1 cellular context compared by ENCODE assay signal in the genomic region with DNA sequence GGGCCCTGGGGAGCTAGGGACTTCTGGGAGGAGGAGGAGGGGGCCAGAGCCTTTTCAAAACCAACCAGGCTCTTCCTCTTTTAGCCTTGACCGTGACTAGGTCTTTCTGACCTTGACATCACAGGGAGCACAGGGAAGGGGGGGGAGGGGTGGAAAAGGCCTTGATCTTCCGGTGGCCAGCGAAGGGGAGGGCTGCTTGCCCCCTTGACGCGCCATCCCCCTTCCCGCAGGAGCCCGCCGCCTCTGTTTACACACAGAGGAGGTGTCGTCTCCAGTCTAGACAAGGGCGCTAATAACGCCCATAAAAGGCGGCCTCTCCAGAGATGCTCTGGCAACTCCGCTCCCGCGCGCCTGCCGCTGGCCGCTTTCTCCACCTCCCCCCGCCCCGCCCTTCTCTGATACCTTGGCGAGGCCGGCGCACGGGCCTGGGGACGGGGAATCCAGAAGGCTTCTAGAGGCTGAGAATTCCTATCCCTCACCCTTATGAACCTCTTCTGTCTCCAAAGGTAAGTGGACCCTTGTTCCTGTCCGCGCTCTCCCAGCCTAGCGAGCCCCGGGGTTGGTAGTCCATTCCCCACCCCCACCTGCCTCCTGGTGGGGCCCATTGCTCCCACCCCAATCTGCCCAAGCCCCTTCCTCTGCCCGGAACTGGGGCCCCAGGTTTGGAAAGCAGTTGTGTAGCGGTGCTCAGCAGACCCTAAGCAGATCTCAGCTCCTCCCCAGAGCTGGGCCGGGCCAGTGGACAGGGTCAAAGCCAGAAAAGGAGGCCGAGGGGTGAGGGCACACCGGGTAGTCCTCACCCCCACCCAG.
A peak's percentile ranks its signal among the peaks of the same experiment; 100 is the strongest.
TF ChIP-seq lines count a peak whose summit lies in the region.

No MANE protein-coding gene starts in this region.

TF ChIP-seq in HepG2, 621 proteins besides CTCF, POLR2A, EP300 and RAD21 (continues in another document):
- TF ChIP-seq, protein P1, sequence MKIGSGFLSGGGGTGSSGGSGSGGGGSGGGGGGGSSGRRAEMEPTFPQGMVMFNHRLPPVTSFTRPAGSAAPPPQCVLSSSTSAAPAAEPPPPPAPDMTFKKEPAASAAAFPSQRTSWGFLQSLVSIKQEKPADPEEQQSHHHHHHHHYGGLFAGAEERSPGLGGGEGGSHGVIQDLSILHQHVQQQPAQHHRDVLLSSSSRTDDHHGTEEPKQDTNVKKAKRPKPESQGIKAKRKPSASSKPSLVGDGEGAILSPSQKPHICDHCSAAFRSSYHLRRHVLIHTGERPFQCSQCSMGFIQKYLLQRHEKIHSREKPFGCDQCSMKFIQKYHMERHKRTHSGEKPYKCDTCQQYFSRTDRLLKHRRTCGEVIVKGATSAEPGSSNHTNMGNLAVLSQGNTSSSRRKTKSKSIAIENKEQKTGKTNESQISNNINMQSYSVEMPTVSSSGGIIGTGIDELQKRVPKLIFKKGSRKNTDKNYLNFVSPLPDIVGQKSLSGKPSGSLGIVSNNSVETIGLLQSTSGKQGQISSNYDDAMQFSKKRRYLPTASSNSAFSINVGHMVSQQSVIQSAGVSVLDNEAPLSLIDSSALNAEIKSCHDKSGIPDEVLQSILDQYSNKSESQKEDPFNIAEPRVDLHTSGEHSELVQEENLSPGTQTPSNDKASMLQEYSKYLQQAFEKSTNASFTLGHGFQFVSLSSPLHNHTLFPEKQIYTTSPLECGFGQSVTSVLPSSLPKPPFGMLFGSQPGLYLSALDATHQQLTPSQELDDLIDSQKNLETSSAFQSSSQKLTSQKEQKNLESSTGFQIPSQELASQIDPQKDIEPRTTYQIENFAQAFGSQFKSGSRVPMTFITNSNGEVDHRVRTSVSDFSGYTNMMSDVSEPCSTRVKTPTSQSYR (CRISPR knock-in tag; IDR thresholded peaks at IDR 0.05; ENCODE audit: borderline replicate concordance) = peak; percentile 82; the same call in 1 of the 2 replicates
- TF ChIP-seq, protein P2, sequence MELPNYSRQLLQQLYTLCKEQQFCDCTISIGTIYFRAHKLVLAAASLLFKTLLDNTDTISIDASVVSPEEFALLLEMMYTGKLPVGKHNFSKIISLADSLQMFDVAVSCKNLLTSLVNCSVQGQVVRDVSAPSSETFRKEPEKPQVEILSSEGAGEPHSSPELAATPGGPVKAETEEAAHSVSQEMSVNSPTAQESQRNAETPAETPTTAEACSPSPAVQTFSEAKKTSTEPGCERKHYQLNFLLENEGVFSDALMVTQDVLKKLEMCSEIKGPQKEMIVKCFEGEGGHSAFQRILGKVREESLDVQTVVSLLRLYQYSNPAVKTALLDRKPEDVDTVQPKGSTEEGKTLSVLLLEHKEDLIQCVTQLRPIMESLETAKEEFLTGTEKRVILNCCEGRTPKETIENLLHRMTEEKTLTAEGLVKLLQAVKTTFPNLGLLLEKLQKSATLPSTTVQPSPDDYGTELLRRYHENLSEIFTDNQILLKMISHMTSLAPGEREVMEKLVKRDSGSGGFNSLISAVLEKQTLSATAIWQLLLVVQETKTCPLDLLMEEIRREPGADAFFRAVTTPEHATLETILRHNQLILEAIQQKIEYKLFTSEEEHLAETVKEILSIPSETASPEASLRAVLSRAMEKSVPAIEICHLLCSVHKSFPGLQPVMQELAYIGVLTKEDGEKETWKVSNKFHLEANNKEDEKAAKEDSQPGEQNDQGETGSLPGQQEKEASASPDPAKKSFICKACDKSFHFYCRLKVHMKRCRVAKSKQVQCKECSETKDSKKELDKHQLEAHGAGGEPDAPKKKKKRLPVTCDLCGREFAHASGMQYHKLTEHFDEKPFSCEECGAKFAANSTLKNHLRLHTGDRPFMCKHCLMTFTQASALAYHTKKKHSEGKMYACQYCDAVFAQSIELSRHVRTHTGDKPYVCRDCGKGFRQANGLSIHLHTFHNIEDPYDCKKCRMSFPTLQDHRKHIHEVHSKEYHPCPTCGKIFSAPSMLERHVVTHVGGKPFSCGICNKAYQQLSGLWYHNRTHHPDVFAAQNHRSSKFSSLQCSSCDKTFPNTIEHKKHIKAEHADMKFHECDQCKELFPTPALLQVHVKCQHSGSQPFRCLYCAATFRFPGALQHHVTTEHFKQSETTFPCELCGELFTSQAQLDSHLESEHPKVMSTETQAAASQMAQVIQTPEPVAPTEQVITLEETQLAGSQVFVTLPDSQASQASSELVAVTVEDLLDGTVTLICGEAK (IDR thresholded peaks at IDR 0.05) = no peak
- TF ChIP-seq, protein P2 (CRISPR knock-in tag; IDR thresholded peaks at IDR 0.05) = no peak
- TF ChIP-seq NCOR1 (IDR thresholded peaks at IDR 0.05; ENCODE audit: borderline replicate concordance, low read length) = peak; percentile 39; the same call in 1 of the 2 replicates
- TF ChIP-seq ASH2L (IDR thresholded peaks at IDR 0.05; ENCODE audit: insufficient read length, low read depth, low read length) = no peak
- no peak for TF ChIP-seq PHF8 (CRISPR knock-in tag; IDR thresholded peaks at IDR 0.05)
- TF ChIP-seq SIN3A (IDR thresholded peaks at IDR 0.05; ENCODE audit: borderline replicate concordance, low read depth, low read length) = no peak
- no peak for TF ChIP-seq EED (CRISPR knock-in tag; IDR thresholded peaks at IDR 0.05)
- TF ChIP-seq ZNF563 (CRISPR knock-in tag; IDR thresholded peaks at IDR 0.05) = no peak
- TF ChIP-seq SUZ12 (IDR thresholded peaks at IDR 0.05; ENCODE audit: low read depth, low read length) = no peak
- TF ChIP-seq SIN3B (IDR thresholded peaks at IDR 0.05; ENCODE audit: low read length) = no peak
- TF ChIP-seq MEF2D (CRISPR knock-in tag; IDR thresholded peaks at IDR 0.05) = no peak
- TF ChIP-seq, protein P3, sequence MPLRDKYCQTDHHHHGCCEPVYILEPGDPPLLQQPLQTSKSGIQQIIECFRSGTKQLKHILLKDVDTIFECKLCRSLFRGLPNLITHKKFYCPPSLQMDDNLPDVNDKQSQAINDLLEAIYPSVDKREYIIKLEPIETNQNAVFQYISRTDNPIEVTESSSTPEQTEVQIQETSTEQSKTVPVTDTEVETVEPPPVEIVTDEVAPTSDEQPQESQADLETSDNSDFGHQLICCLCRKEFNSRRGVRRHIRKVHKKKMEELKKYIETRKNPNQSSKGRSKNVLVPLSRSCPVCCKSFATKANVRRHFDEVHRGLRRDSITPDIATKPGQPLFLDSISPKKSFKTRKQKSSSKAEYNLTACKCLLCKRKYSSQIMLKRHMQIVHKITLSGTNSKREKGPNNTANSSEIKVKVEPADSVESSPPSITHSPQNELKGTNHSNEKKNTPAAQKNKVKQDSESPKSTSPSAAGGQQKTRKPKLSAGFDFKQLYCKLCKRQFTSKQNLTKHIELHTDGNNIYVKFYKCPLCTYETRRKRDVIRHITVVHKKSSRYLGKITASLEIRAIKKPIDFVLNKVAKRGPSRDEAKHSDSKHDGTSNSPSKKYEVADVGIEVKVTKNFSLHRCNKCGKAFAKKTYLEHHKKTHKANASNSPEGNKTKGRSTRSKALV (CRISPR knock-in tag; IDR thresholded peaks at IDR 0.05) = no peak
- TF ChIP-seq CREB1 (IDR thresholded peaks at IDR 0.05) = no peak
- TF ChIP-seq CREB1 (CRISPR knock-in tag; IDR thresholded peaks at IDR 0.05) = no peak
- no peak for TF ChIP-seq ZNF619 (CRISPR knock-in tag; IDR thresholded peaks at IDR 0.05)
- TF ChIP-seq TCF7 (IDR thresholded peaks at IDR 0.05; ENCODE audit: low read depth) = peak; percentile 41; the same call in 1 of the 2 replicates
- TF ChIP-seq ZNF160 (CRISPR knock-in tag; IDR thresholded peaks at IDR 0.05) = no peak
- TF ChIP-seq RXRB (CRISPR knock-in tag; IDR thresholded peaks at IDR 0.05; ENCODE audit: borderline replicate concordance) = 0 out of 2 replicates have a peak, but pooled peaks have one; percentile 14
- no peak for TF ChIP-seq ERF (CRISPR knock-in tag; IDR thresholded peaks at IDR 0.05)
- TF ChIP-seq ZNF572 (CRISPR knock-in tag; IDR thresholded peaks at IDR 0.05) = no peak
- TF ChIP-seq, protein P4, sequence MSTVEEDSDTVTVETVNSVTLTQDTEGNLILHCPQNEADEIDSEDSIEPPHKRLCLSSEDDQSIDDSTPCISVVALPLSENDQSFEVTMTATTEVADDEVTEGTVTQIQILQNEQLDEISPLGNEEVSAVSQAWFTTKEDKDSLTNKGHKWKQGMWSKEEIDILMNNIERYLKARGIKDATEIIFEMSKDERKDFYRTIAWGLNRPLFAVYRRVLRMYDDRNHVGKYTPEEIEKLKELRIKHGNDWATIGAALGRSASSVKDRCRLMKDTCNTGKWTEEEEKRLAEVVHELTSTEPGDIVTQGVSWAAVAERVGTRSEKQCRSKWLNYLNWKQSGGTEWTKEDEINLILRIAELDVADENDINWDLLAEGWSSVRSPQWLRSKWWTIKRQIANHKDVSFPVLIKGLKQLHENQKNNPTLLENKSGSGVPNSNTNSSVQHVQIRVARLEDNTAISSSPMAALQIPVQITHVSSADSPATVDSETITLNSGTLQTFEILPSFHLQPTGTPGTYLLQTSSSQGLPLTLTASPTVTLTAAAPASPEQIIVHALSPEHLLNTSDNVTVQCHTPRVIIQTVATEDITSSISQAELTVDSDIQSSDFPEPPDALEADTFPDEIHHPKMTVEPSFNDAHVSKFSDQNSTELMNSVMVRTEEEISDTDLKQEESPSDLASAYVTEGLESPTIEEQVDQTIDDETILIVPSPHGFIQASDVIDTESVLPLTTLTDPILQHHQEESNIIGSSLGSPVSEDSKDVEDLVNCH (CRISPR knock-in tag; IDR thresholded peaks at IDR 0.05) = no peak
- TF ChIP-seq, protein P5, sequence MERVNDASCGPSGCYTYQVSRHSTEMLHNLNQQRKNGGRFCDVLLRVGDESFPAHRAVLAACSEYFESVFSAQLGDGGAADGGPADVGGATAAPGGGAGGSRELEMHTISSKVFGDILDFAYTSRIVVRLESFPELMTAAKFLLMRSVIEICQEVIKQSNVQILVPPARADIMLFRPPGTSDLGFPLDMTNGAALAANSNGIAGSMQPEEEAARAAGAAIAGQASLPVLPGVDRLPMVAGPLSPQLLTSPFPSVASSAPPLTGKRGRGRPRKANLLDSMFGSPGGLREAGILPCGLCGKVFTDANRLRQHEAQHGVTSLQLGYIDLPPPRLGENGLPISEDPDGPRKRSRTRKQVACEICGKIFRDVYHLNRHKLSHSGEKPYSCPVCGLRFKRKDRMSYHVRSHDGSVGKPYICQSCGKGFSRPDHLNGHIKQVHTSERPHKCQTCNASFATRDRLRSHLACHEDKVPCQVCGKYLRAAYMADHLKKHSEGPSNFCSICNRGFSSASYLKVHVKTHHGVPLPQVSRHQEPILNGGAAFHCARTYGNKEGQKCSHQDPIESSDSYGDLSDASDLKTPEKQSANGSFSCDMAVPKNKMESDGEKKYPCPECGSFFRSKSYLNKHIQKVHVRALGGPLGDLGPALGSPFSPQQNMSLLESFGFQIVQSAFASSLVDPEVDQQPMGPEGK (CRISPR knock-in tag; IDR thresholded peaks at IDR 0.05) = peak; percentile 37; the same call in 1 of the 2 replicates
- TF ChIP-seq ZNF598 (CRISPR knock-in tag; IDR thresholded peaks at IDR 0.05; ENCODE audit: borderline replicate concordance) = no peak
- TF ChIP-seq ELF1 (CRISPR knock-in tag; IDR thresholded peaks at IDR 0.05) = no peak
- TF ChIP-seq ZNF570 (CRISPR knock-in tag; IDR thresholded peaks at IDR 0.05; ENCODE audit: borderline replicate concordance) = no peak
- TF ChIP-seq TAF15 (IDR thresholded peaks at IDR 0.05; ENCODE audit: low read depth, low read length, poor library complexity, severe bottlenecking) = no peak
- no peak for TF ChIP-seq ZNF549 (CRISPR knock-in tag; IDR thresholded peaks at IDR 0.05)
- TF ChIP-seq NR1H2 (CRISPR knock-in tag; IDR thresholded peaks at IDR 0.05; ENCODE audit: borderline replicate concordance, low read depth) = no peak
- TF ChIP-seq, protein P6, sequence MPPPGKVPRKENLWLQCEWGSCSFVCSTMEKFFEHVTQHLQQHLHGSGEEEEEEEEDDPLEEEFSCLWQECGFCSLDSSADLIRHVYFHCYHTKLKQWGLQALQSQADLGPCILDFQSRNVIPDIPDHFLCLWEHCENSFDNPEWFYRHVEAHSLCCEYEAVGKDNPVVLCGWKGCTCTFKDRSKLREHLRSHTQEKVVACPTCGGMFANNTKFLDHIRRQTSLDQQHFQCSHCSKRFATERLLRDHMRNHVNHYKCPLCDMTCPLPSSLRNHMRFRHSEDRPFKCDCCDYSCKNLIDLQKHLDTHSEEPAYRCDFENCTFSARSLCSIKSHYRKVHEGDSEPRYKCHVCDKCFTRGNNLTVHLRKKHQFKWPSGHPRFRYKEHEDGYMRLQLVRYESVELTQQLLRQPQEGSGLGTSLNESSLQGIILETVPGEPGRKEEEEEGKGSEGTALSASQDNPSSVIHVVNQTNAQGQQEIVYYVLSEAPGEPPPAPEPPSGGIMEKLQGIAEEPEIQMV (CRISPR knock-in tag; IDR thresholded peaks at IDR 0.05; ENCODE audit: low read depth) = no peak
- TF ChIP-seq ZNF567 (CRISPR knock-in tag; IDR thresholded peaks at IDR 0.05; ENCODE audit: borderline replicate concordance) = no peak
- TF ChIP-seq FOXM1 (CRISPR knock-in tag; IDR thresholded peaks at IDR 0.05) = no peak
- TF ChIP-seq, protein P7, sequence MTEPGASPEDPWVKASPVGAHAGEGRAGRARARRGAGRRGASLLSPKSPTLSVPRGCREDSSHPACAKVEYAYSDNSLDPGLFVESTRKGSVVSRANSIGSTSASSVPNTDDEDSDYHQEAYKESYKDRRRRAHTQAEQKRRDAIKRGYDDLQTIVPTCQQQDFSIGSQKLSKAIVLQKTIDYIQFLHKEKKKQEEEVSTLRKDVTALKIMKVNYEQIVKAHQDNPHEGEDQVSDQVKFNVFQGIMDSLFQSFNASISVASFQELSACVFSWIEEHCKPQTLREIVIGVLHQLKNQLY (CRISPR knock-in tag; IDR thresholded peaks at IDR 0.05) = no peak
- TF ChIP-seq KDM2A (CRISPR knock-in tag; IDR thresholded peaks at IDR 0.05; ENCODE audit: borderline replicate concordance, low read depth) = no peak
- TF ChIP-seq MAZ (IDR thresholded peaks at IDR 0.05; ENCODE audit: borderline replicate concordance, low read depth, low read length) = no peak
- TF ChIP-seq MAZ (CRISPR knock-in tag; IDR thresholded peaks at IDR 0.05; ENCODE audit: low read depth) = no peak
- TF ChIP-seq PHF21A (CRISPR knock-in tag; IDR thresholded peaks at IDR 0.05) = no peak
- no peak for TF ChIP-seq NBN (conservative IDR thresholded peaks at IDR 0.05)
